In the genomic region with DNA sequence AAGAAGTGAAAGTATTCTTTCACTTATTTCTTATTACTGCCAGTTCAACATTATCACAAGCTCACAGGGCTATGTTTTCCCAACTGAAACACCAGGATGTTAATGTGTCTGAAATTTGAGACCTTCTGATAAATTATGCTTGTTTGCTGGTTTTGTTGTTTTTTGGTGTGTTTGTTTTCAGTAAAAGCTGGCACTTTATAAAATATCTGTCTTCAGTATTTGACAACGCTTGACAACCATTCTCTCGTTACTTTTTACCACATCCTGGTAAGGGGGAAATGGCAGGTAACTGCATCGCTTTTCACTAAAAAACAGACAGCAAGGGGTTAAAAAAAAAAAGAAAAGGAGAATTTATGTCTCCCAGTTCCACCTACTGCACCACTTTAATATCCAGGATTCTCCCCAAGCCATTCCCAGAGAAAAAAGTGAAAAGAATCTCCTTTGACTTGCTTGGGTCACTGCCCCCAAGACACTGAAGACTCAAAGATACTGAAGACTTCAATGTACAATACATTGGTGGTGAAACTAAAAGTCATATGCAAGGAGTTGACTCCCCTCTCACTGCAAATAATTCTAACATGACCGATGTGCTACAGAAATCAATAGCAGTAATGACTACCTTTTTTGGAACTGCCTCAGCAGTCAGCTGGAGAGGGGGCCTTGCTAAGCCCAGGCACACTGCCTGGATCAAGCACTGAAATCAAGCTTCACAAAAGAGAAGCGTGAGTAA, we compare ENCODE assay signal across 1 cellular context.
TF ChIP-seq lines count a peak whose summit lies in the region.

No MANE protein-coding gene starts in this region.

TF ChIP-seq in GM12878, 131 proteins besides CTCF, POLR2A, EP300 and RAD21 (continued from another document):
- TF ChIP-seq, protein P1, sequence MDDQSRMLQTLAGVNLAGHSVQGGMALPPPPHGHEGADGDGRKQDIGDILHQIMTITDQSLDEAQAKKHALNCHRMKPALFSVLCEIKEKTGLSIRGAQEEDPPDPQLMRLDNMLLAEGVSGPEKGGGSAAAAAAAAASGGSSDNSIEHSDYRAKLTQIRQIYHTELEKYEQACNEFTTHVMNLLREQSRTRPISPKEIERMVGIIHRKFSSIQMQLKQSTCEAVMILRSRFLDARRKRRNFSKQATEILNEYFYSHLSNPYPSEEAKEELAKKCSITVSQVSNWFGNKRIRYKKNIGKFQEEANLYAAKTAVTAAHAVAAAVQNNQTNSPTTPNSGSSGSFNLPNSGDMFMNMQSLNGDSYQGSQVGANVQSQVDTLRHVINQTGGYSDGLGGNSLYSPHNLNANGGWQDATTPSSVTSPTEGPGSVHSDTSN (IDR thresholded peaks at IDR 0.05; ENCODE audit: insufficient replicate concordance, low read depth, low read length): no peak
- TF ChIP-seq ASH2L (IDR thresholded peaks at IDR 0.05; ENCODE audit: borderline replicate concordance, low read depth): no peak
- no peak; the same call in 1 of the 2 replicates for TF ChIP-seq POLR2AphosphoS5 (IDR thresholded peaks at IDR 0.05; ENCODE audit: low read length)
- TF ChIP-seq MXI1 (IDR thresholded peaks at IDR 0.05; ENCODE audit: low read depth, low read length): no peak
- no peak for TF ChIP-seq SREBF1 (IDR thresholded peaks at IDR 0.05; ENCODE audit: low read length)
- TF ChIP-seq, protein P2, sequence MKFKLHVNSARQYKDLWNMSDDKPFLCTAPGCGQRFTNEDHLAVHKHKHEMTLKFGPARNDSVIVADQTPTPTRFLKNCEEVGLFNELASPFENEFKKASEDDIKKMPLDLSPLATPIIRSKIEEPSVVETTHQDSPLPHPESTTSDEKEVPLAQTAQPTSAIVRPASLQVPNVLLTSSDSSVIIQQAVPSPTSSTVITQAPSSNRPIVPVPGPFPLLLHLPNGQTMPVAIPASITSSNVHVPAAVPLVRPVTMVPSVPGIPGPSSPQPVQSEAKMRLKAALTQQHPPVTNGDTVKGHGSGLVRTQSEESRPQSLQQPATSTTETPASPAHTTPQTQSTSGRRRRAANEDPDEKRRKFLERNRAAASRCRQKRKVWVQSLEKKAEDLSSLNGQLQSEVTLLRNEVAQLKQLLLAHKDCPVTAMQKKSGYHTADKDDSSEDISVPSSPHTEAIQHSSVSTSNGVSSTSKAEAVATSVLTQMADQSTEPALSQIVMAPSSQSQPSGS (IDR thresholded peaks at IDR 0.05; ENCODE audit: low read length): peak; percentile 0; the same call in 1 of the 2 replicates
- TF ChIP-seq, protein P3, sequence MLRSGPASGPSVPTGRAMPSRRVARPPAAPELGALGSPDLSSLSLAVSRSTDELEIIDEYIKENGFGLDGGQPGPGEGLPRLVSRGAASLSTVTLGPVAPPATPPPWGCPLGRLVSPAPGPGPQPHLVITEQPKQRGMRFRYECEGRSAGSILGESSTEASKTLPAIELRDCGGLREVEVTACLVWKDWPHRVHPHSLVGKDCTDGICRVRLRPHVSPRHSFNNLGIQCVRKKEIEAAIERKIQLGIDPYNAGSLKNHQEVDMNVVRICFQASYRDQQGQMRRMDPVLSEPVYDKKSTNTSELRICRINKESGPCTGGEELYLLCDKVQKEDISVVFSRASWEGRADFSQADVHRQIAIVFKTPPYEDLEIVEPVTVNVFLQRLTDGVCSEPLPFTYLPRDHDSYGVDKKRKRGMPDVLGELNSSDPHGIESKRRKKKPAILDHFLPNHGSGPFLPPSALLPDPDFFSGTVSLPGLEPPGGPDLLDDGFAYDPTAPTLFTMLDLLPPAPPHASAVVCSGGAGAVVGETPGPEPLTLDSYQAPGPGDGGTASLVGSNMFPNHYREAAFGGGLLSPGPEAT (IDR thresholded peaks at IDR 0.05; ENCODE audit: low read depth): no peak
- TF ChIP-seq, protein P4, sequence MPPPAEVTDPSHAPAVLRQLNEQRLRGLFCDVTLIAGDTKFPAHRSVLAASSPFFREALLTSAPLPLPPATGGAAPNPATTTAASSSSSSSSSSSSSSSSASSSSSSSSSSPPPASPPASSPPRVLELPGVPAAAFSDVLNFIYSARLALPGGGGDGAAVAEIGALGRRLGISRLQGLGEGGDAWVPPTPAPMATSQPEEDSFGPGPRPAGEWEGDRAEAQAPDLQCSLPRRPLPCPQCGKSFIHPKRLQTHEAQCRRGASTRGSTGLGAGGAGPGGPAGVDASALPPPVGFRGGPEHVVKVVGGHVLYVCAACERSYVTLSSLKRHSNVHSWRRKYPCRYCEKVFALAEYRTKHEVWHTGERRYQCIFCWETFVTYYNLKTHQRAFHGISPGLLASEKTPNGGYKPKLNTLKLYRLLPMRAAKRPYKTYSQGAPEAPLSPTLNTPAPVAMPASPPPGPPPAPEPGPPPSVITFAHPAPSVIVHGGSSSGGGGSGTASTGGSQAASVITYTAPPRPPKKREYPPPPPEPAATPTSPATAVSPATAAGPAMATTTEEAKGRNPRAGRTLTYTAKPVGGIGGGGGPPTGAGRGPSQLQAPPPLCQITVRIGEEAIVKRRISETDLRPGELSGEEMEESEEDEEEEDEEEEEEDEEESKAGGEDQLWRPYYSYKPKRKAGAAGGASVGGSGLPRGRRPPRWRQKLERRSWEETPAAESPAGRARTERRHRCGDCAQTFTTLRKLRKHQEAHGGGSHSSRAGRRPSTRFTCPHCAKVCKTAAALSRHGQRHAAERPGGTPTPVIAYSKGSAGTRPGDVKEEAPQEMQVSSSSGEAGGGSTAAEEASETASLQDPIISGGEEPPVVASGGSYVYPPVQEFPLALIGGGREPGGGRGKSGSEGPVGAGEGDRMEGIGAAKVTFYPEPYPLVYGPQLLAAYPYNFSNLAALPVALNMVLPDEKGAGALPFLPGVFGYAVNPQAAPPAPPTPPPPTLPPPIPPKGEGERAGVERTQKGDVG (CRISPR knock-in tag; IDR thresholded peaks at IDR 0.05): no peak
- TF ChIP-seq MEF2A (IDR thresholded peaks at IDR 0.05; ENCODE audit: insufficient read depth, low read depth, low read length): no peak
- TF ChIP-seq KAT2A (conservative IDR thresholded peaks at IDR 0.05; ENCODE audit: control insufficient read depth, low read depth, low read length): no peak
- peak; percentile 37; the same call in 1 of the 2 replicates for TF ChIP-seq RUNX3 (IDR thresholded peaks at IDR 0.05; ENCODE audit: low read length)
- TF ChIP-seq SMC3 (IDR thresholded peaks at IDR 0.05; ENCODE audit: borderline replicate concordance, low read length): no peak
- TF ChIP-seq ZNF384 (IDR thresholded peaks at IDR 0.05; ENCODE audit: borderline replicate concordance, low read depth, low read length): 0 out of 2 replicates have a peak, but pooled peaks have one; percentile 11
- no peak for TF ChIP-seq DPF2 (IDR thresholded peaks at IDR 0.05)
- TF ChIP-seq, protein P5, sequence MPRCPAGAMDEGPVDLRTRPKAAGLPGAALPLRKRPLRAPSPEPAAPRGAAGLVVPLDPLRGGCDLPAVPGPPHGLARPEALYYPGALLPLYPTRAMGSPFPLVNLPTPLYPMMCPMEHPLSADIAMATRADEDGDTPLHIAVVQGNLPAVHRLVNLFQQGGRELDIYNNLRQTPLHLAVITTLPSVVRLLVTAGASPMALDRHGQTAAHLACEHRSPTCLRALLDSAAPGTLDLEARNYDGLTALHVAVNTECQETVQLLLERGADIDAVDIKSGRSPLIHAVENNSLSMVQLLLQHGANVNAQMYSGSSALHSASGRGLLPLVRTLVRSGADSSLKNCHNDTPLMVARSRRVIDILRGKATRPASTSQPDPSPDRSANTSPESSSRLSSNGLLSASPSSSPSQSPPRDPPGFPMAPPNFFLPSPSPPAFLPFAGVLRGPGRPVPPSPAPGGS (IDR thresholded peaks at IDR 0.05; ENCODE audit: borderline replicate concordance, insufficient read depth, low read depth, low read length, poor library complexity, severe bottlenecking): no peak
- no peak for TF ChIP-seq HCFC1 (IDR thresholded peaks at IDR 0.05; ENCODE audit: low read length)
- TF ChIP-seq ZNF274 (IDR thresholded peaks at IDR 0.05; ENCODE audit: insufficient read depth, insufficient read length): no peak
- no peak for TF ChIP-seq EGR1 (IDR thresholded peaks at IDR 0.05; ENCODE audit: borderline replicate concordance in 1 of 2, low read depth in 2 of 2, low read length in 2 of 2)
- TF ChIP-seq, protein P6, sequence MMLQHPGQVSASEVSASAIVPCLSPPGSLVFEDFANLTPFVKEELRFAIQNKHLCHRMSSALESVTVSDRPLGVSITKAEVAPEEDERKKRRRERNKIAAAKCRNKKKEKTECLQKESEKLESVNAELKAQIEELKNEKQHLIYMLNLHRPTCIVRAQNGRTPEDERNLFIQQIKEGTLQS (IDR thresholded peaks at IDR 0.05; ENCODE audit: borderline replicate concordance, extremely low read depth, low read depth, low read length): no peak
- TF ChIP-seq IKZF2 (IDR thresholded peaks at IDR 0.05): no peak
- no peak for TF ChIP-seq ATF7 (IDR thresholded peaks at IDR 0.05; ENCODE audit: low read depth)
- no peak for TF ChIP-seq RCOR1 (conservative IDR thresholded peaks at IDR 0.05; ENCODE audit: low read depth, low read length)
- TF ChIP-seq, protein P7, sequence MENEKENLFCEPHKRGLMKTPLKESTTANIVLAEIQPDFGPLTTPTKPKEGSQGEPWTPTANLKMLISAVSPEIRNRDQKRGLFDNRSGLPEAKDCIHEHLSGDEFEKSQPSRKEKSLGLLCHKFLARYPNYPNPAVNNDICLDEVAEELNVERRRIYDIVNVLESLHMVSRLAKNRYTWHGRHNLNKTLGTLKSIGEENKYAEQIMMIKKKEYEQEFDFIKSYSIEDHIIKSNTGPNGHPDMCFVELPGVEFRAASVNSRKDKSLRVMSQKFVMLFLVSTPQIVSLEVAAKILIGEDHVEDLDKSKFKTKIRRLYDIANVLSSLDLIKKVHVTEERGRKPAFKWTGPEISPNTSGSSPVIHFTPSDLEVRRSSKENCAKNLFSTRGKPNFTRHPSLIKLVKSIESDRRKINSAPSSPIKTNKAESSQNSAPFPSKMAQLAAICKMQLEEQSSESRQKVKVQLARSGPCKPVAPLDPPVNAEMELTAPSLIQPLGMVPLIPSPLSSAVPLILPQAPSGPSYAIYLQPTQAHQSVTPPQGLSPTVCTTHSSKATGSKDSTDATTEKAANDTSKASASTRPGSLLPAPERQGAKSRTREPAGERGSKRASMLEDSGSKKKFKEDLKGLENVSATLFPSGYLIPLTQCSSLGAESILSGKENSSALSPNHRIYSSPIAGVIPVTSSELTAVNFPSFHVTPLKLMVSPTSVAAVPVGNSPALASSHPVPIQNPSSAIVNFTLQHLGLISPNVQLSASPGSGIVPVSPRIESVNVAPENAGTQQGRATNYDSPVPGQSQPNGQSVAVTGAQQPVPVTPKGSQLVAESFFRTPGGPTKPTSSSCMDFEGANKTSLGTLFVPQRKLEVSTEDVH (IDR thresholded peaks at IDR 0.05; ENCODE audit: low read depth, partially characterized antibody): no peak
- no peak for TF ChIP-seq CREB1 (IDR thresholded peaks at IDR 0.05; ENCODE audit: low read depth)
- TF ChIP-seq KLF5 (IDR thresholded peaks at IDR 0.05; ENCODE audit: partially characterized antibody): no peak
- TF ChIP-seq RFX5 (IDR thresholded peaks at IDR 0.05; ENCODE audit: low read depth, low read length): 0 out of 2 replicates have a peak, but pooled peaks have one; percentile 44
- TF ChIP-seq SIX5 (IDR thresholded peaks at IDR 0.05; ENCODE audit: low read depth, low read length, severe bottlenecking): no peak
- no peak for TF ChIP-seq IKZF1 (conservative IDR thresholded peaks at IDR 0.05)
- no peak for TF ChIP-seq SREBF2 (IDR thresholded peaks at IDR 0.05; ENCODE audit: low read length)
- no peak for TF ChIP-seq HDGF (IDR thresholded peaks at IDR 0.05)
- TF ChIP-seq CHD1 (IDR thresholded peaks at IDR 0.05; ENCODE audit: low read depth, low read length): 0 out of 2 replicates have a peak, but pooled peaks have one; percentile 85
- TF ChIP-seq YY1 (IDR thresholded peaks at IDR 0.05; ENCODE audit: low read depth, low read length): no peak
